ENCODE assay signal across 21 cellular contexts in genomic region chr1:167776151-167776550, GRCh38. TPM values are rescaled to one million over a fixed set of nuclear protein-coding genes. Genes with fewer than 3 reads are reported as not detected.
DNase-seq lines count a peak whose midpoint lies in the region; ATAC-seq and TF ChIP-seq lines count a peak whose summit lies in the region.
"Had no signal": no experiment of that assay in that cellular context is flagged by ENCODE, and none has a peak within 500 bp of the region (broad histone marks: within the 10 kb centered on the region; RNA-seq: fewer than 3 reads in every experiment).

No MANE protein-coding gene starts in this region.

- H3K27me3 ChIP-seq in esophagus squamous epithelium = no peaks in the 10 kb centered on the region

- no peaks in the 10 kb centered on the region for H3K27me3 Mint-ChIP-seq in activated naive CD8-positive, alpha-beta T cell treated with anti-CD3 and anti-CD28 coated beads, Interleukin-2, amount 50 U/mL, for 24 hours
- H3K27me3 Mint-ChIP-seq in activated naive CD8-positive, alpha-beta T cell treated with anti-CD3 and anti-CD28 coated beads for 36 hours = no peaks in the 10 kb centered on the region
- no peaks in the 10 kb centered on the region for H3K27me3 Mint-ChIP-seq in T-cell
- H3K27me3 Mint-ChIP-seq: activated CD4-positive, alpha-beta T cell treated with anti-CD3 and anti-CD28 coated beads for 36 hours; memory B cell; naive thymus-derived CD8-positive, alpha-beta T cell had no signal

- POLR2A ChIA-PET in T-cell (lab: Charles Lee) = no interaction called here

- no peaks in the 10 kb centered on the region for H3K9me3 ChIP-seq in esophagus squamous epithelium
- H3K9me3 ChIP-seq: thoracic aorta had no signal

- H3K36me3 Mint-ChIP-seq in activated naive CD8-positive, alpha-beta T cell treated with anti-CD3 and anti-CD28 coated beads, Interleukin-2, amount 50 U/mL, for 24 hours (ENCODE audit: low read depth) = peaks cover 30% of the 10 kb centered on the region
- peaks cover 37% of the 10 kb centered on the region for H3K36me3 Mint-ChIP-seq in activated naive CD8-positive, alpha-beta T cell treated with anti-CD3 and anti-CD28 coated beads for 36 hours
- H3K36me3 Mint-ChIP-seq in T-cell = peaks cover 42% of the 10 kb centered on the region

- H3K4me1 Mint-ChIP-seq in activated naive CD8-positive, alpha-beta T cell treated with anti-CD3 and anti-CD28 coated beads, Interleukin-2, amount 50 U/mL, for 24 hours = peaks cover 28% of the 10 kb centered on the region
- peaks cover 21% of the 10 kb centered on the region for H3K4me1 Mint-ChIP-seq in activated naive CD8-positive, alpha-beta T cell treated with anti-CD3 and anti-CD28 coated beads for 36 hours
- H3K4me1 Mint-ChIP-seq in T-cell = peaks cover 5 to 17% (median 12%) of the 10 kb centered on the region in 3 donors

- CTCF ChIA-PET in T-cell (lab: Charles Lee) = no interaction called here

- H3K36me3 ChIP-seq in esophagus squamous epithelium = peaks cover 0 to 89% (median 0%) of the 10 kb centered on the region in 3 donors

- 67 to 75% methylated on average over 1 of the region's 1 CpG for WGBS in esophagus squamous epithelium, 2 donors

- TF ChIP-seq CTCF in esophagus squamous epithelium (IDR thresholded peaks at IDR 0.05) = no peak

- ATAC-seq in activated naive CD8-positive, alpha-beta T cell treated with anti-CD3 and anti-CD28 coated beads, Interleukin-2, amount 50 U/mL, for 24 hours = no peak
- ATAC-seq in T-cell (replicated peaks in 1 of 4) (no peak), HG03280 (IDR thresholded peaks at IDR 0.05; ENCODE audit: unreplicated experiment) (no peak), GM18870 (IDR thresholded peaks at IDR 0.05; ENCODE audit: unreplicated experiment) (no peak)
- ATAC-seq: naive thymus-derived CD8-positive, alpha-beta T cell; psoas muscle had no signal

- TF ChIP-seq POLR2A in esophagus squamous epithelium (IDR thresholded peaks at IDR 0.05) = no peak

- intact Hi-C loops in esophagus squamous epithelium (cut with DNase I) = no loop called here

- H3K4me1 ChIP-seq in esophagus squamous epithelium = peaks cover 5 to 57% (median 15%) of the 10 kb centered on the region in 3 donors
- H3K4me1 ChIP-seq: psoas muscle had no signal

- peak overlapping the region; percentile 11 for H3K27ac Mint-ChIP-seq in activated naive CD8-positive, alpha-beta T cell treated with anti-CD3 and anti-CD28 coated beads, Interleukin-2, amount 50 U/mL, for 24 hours
- no peak overlapping the region for H3K27ac Mint-ChIP-seq in activated naive CD8-positive, alpha-beta T cell treated with anti-CD3 and anti-CD28 coated beads for 36 hours
- no peak overlapping the region for H3K27ac Mint-ChIP-seq in T-cell
- H3K27ac Mint-ChIP-seq: CD4-positive, CD25-positive, alpha-beta regulatory T cell; memory B cell had no signal

- DNase-seq in activated naive CD8-positive, alpha-beta T cell treated with anti-CD3 and anti-CD28 coated beads, Interleukin-2, amount 50 U/mL, for 24 hours = no peak
- DNase-seq in activated naive CD8-positive, alpha-beta T cell treated with anti-CD3 and anti-CD28 coated beads for 36 hours = no peak
- DNase-seq in astrocyte of the hippocampus (ENCODE audit: low read depth, low spot score) (peak; percentile 55), esophagus squamous epithelium (lab: John Stamatoyannopoulos, UW) (no peak), T-cell (no peak), DMS 273 treated with DMSO at 0.1 percent for 48 hours (lab: John Stamatoyannopoulos, UW) (no peak)
- DNase-seq: activated CD4-positive, alpha-beta T cell treated with anti-CD3 and anti-CD28 coated beads for 36 hours; activated CD8-positive, alpha-beta memory T cell treated with anti-CD3 and anti-CD28 coated beads, Interleukin-2, amount 50 U/mL, for 4 hours; activated gamma-delta T cell treated with Interleukin-2 at 50 U/mL for 16 hours; CD4-positive, CD25-positive, alpha-beta regulatory T cell; DMS79; hippocampal formation; kidney; naive thymus-derived CD8-positive, alpha-beta T cell; NCI-H187 treated with DMSO at 0.1 percent for 48 hours; NK-92 treated with Interleukin-12 subunit alpha and Interleukin-12 subunit beta, amount 100 ng/mL, for 24 hours; psoas muscle had no signal

- no peak overlapping the region for H3K4me3 Mint-ChIP-seq in activated naive CD8-positive, alpha-beta T cell treated with anti-CD3 and anti-CD28 coated beads, Interleukin-2, amount 50 U/mL, for 24 hours
- no peak overlapping the region for H3K4me3 Mint-ChIP-seq in activated naive CD8-positive, alpha-beta T cell treated with anti-CD3 and anti-CD28 coated beads for 36 hours
- H3K4me3 Mint-ChIP-seq in T-cell = no peak overlapping the region
- H3K4me3 Mint-ChIP-seq: activated CD4-positive, alpha-beta T cell treated with anti-CD3 and anti-CD28 coated beads for 36 hours; CD4-positive, CD25-positive, alpha-beta regulatory T cell; memory B cell; naive thymus-derived CD8-positive, alpha-beta T cell had no signal

- peaks cover 11% of the 10 kb centered on the region for H3K9me3 Mint-ChIP-seq in activated naive CD8-positive, alpha-beta T cell treated with anti-CD3 and anti-CD28 coated beads, Interleukin-2, amount 50 U/mL, for 24 hours
- H3K9me3 Mint-ChIP-seq in activated naive CD8-positive, alpha-beta T cell treated with anti-CD3 and anti-CD28 coated beads for 36 hours = peaks cover 2% of the 10 kb centered on the region
- peaks cover 3 to 16% (median 7%) of the 10 kb centered on the region in 3 donors for H3K9me3 Mint-ChIP-seq in T-cell

- H3K4me3 ChIP-seq in esophagus squamous epithelium = no peak overlapping the region
- H3K4me3 ChIP-seq: psoas muscle, thoracic aorta had no signal

- peak overlapping the region in 3 of 4 donors; percentile 3 to 59 (median 51) for H3K27ac ChIP-seq in esophagus squamous epithelium
- H3K27ac ChIP-seq: psoas muscle, thoracic aorta had no signal

RNA-seq across cellular contexts. Expression of gene MPZL1, which starts 54.4 kb away (rescaled TPM):
- total RNA-seq in activated naive CD8-positive, alpha-beta T cell treated with anti-CD3 and anti-CD28 coated beads for 36 hours = 10 to 100 TPM; 15.9 to 17.3 TPM
- total RNA-seq in esophagus squamous epithelium (10 to 100 TPM; 36.6 to 80.5 (median 74.3) TPM), T-cell (1 to 10 TPM; 5.1 to 9.9 (median 8.5) TPM)
